ENCODE assay signal across 16 cellular contexts in the genomic region with DNA sequence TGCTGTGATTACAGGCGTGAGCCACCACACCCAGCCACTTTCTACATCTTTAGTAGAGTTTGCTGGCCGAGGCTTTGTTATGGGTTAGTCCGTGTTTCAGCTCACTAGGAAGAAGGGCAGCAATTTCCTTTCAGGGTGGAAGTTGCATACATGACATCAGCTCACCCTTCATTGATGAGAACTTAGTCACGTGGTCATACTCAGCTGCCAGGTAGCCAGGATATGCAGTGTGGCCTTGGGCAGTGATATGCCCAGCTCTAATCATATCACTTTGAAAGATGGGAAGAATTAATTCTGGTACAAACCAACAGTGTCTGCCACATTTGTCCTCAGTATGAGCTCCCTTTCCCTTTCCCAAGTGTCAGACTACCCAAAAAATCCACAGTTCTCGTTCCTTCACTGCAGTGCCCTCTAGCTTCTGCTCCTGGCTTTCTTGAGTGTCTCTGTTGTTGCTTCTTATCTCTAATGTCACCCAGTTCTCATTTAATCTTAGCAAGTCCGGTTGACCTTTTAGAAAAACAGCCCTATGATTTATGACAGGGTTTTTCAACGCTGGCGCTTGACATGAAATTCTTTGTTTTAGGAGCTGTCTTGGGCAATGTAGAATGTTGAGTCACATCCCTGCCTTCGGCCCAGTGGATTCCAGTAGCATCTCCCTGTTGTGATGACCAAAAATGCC.
A peak's percentile ranks its signal among the peaks of the same experiment; 100 is the strongest.
DNase-seq lines count a peak whose midpoint lies in the region; ATAC-seq and TF ChIP-seq lines count a peak whose summit lies in the region.
"Had no signal": no experiment of that assay in that cellular context is flagged by ENCODE, and none has a peak within 500 bp of the region (broad histone marks: within the 10 kb centered on the region; RNA-seq: fewer than 3 reads in every experiment).

No MANE protein-coding gene starts in this region.

- H3K27ac Mint-ChIP-seq in endodermal cell = no peak overlapping the region
- H3K27ac Mint-ChIP-seq in neural progenitor cell = no peak overlapping the region
- H3K27ac Mint-ChIP-seq: activated naive CD4-positive, alpha-beta T cell treated with anti-CD3 and anti-CD28 coated beads, Interleukin-2, amount 50 U/mL, for 72 hours; memory B cell; progenitor cell of endocrine pancreas had no signal

- H3K4me1 Mint-ChIP-seq in endodermal cell = peaks cover 11% of the 10 kb centered on the region
- H3K4me1 Mint-ChIP-seq in neural progenitor cell = no peaks in the 10 kb centered on the region
- H3K4me1 Mint-ChIP-seq: stimulated activated naive CD8-positive, alpha-beta T cell treated with anti-CD3 and anti-CD28 coated beads, Interleukin-15, amount 100 ng/mL, for 72 hours had no signal

- H3K36me3 Mint-ChIP-seq in endodermal cell (ENCODE audit: low read depth) (no peaks in the 10 kb centered on the region), neural progenitor cell (no peaks in the 10 kb centered on the region)
- H3K36me3 Mint-ChIP-seq: activated naive CD4-positive, alpha-beta T cell treated with anti-CD3 and anti-CD28 coated beads, Interleukin-2, amount 50 U/mL, for 72 hours had no signal

- no peak overlapping the region for H3K4me2 ChIP-seq in DND-41 (ENCODE audit: insufficient read depth, low read length)
- no peak overlapping the region for H3K4me2 ChIP-seq in neural progenitor cell

- H3K79me2 ChIP-seq in DND-41 (ENCODE audit: insufficient read depth, low read length) (no peaks in the 10 kb centered on the region), neural progenitor cell (ENCODE audit: low read depth) (no peaks in the 10 kb centered on the region)

- no peak overlapping the region for H3K4me3 ChIP-seq in DND-41 (ENCODE audit: low read depth in 1 of 2, low read length in 2 of 2)
- no peak overlapping the region for H3K4me3 ChIP-seq in endodermal cell (ENCODE audit: low read length)
- no peak overlapping the region for H3K4me3 ChIP-seq in neural progenitor cell

- peaks cover 18% of the 10 kb centered on the region for H3K27me3 Mint-ChIP-seq in endodermal cell (ENCODE audit: insufficient read depth)
- H3K27me3 Mint-ChIP-seq in neural progenitor cell (ENCODE audit: insufficient read depth, low read depth) = peaks cover 6% of the 10 kb centered on the region
- H3K27me3 Mint-ChIP-seq: memory B cell; progenitor cell of endocrine pancreas; stimulated activated naive CD8-positive, alpha-beta T cell treated with anti-CD3 and anti-CD28 coated beads, Interleukin-15, amount 100 ng/mL, for 72 hours had no signal

- 89 to 93% methylated on average over 8 to 9 of the region's 9 CpGs for WGBS in endodermal cell (ENCODE audit: insufficient coverage in 1 of 2, insufficient read length in 1 of 2), 2 experiments

- no peaks in the 10 kb centered on the region for H3K36me3 ChIP-seq in DND-41 (ENCODE audit: insufficient read depth, low read length)
- no peaks in the 10 kb centered on the region for H3K36me3 ChIP-seq in endodermal cell (ENCODE audit: control insufficient read depth, insufficient read depth, low read length)
- no peaks in the 10 kb centered on the region for H3K36me3 ChIP-seq in neural progenitor cell

- H3K9ac ChIP-seq in DND-41 (ENCODE audit: low read depth, low read length) (no peak overlapping the region), endodermal cell (ENCODE audit: extremely low read depth, low read length, poor library complexity, severe bottlenecking) (no peak overlapping the region), neural progenitor cell (no peak overlapping the region)

- H3K4me3 Mint-ChIP-seq in endodermal cell (no peak overlapping the region), neural progenitor cell (no peak overlapping the region)
- H3K4me3 Mint-ChIP-seq: memory B cell; stimulated activated naive CD8-positive, alpha-beta T cell treated with anti-CD3 and anti-CD28 coated beads, Interleukin-15, amount 100 ng/mL, for 72 hours had no signal

- H3K9me3 ChIP-seq in DND-41 (ENCODE audit: insufficient read depth, low read length, severe bottlenecking) (no peaks in the 10 kb centered on the region), endodermal cell (ENCODE audit: control insufficient read depth, low read length) (peaks cover 12% of the 10 kb centered on the region), neural progenitor cell (ENCODE audit: low read depth) (no peaks in the 10 kb centered on the region)

- H2AFZ ChIP-seq in DND-41 (ENCODE audit: low read depth, low read length) = no peak overlapping the region
- no peak overlapping the region for H2AFZ ChIP-seq in neural progenitor cell (replicated peaks)

- H3K9me3 Mint-ChIP-seq in endodermal cell (peaks cover 7% of the 10 kb centered on the region), neural progenitor cell (peaks cover 7% of the 10 kb centered on the region)

- ATAC-seq in DND-41 (ENCODE audit: insufficient read depth, low read depth) (no peak), GM19351 (IDR thresholded peaks at IDR 0.05; ENCODE audit: unreplicated experiment) (no peak)
- ATAC-seq: activated naive CD4-positive, alpha-beta T cell treated with anti-CD3 and anti-CD28 coated beads, Interleukin-2, amount 50 U/mL, for 72 hours; stimulated activated naive CD8-positive, alpha-beta T cell treated with anti-CD3 and anti-CD28 coated beads, Interleukin-15, amount 100 ng/mL, for 72 hours had no signal

- peak; percentile 26 for TF ChIP-seq CTCF in DND-41 (IDR thresholded peaks at IDR 0.05; ENCODE audit: borderline replicate concordance, extremely low read depth, low read length, poor library complexity, severe bottlenecking)
- peak; percentile 70 for TF ChIP-seq CTCF in endodermal cell (conservative IDR thresholded peaks at IDR 0.05)
- peak; percentile 38 for TF ChIP-seq CTCF in neural progenitor cell (IDR thresholded peaks at IDR 0.05)

- DNase-seq in DND-41 (no peak), NCI-H226 (peak; percentile 61), endodermal cell (peak; percentile 55), neural progenitor cell (ENCODE audit: low spot score) (no peak)
- DNase-seq in activated effector memory CD4-positive, alpha-beta T cell treated with Interleukin-2 at 50 U/mL for 16 hours = no peak
- DNase-seq in activated CD4-positive, alpha-beta T cell treated with anti-CD3 and anti-CD28 coated beads for 1 hour = no peak
- DNase-seq in stimulated activated naive CD4-positive, alpha-beta T cell treated with Interleukin-2 at 50 U/mL for 16 hours (lab: John Stamatoyannopoulos, UW) = no peak
- DNase-seq: cortex of kidney; NCI-H1417 treated with DMSO at 0.1 percent for 48 hours; stimulated activated CD4-positive, alpha-beta T cell treated with anti-CD3 and anti-CD28 coated beads, Interleukin-4, amount 100 ng/mL, for 1 hour; stimulated activated naive CD8-positive, alpha-beta T cell treated with anti-CD3 and anti-CD28 coated beads, Interleukin-15, amount 100 ng/mL, for 72 hours; T-helper 1 cell had no signal

- H3K27ac ChIP-seq in DND-41 (ENCODE audit: low read length) (no peak overlapping the region), endodermal cell (ENCODE audit: low read depth, low read length) (no peak overlapping the region), neural progenitor cell (no peak overlapping the region)

- H3K27me3 ChIP-seq in DND-41 (ENCODE audit: insufficient read depth, low read length, poor library complexity) (no peaks in the 10 kb centered on the region), endodermal cell (ENCODE audit: control insufficient read depth, insufficient read depth, low read length, poor library complexity, severe bottlenecking) (no peaks in the 10 kb centered on the region), neural progenitor cell (no peaks in the 10 kb centered on the region)

- H4K20me1 ChIP-seq in DND-41 (ENCODE audit: insufficient read depth, low read length) (no peaks in the 10 kb centered on the region), neural progenitor cell (ENCODE audit: low read depth) (no peaks in the 10 kb centered on the region)

- no peaks in the 10 kb centered on the region for H3F3A ChIP-seq in neural progenitor cell (ENCODE audit: low read depth)

- H3K4me1 ChIP-seq in DND-41 (ENCODE audit: insufficient read depth, low read length) (no peaks in the 10 kb centered on the region), endodermal cell (ENCODE audit: control insufficient read depth, insufficient read depth, low read length) (no peaks in the 10 kb centered on the region), neural progenitor cell (no peaks in the 10 kb centered on the region)

Comparison
In these comparisons a context has a peak if more than half of its experiments do, and no peak if none do; other contexts are left out.
1. DNase-seq: peak in NCI-H226 (single experiment) and endodermal cell (single experiment); none in DND-41 (single experiment), neural progenitor cell (single experiment), activated effector memory CD4-positive, alpha-beta T cell treated with Interleukin-2 at 50 U/mL for 16 hours (single experiment), activated CD4-positive, alpha-beta T cell treated with anti-CD3 and anti-CD28 coated beads for 1 hour (single experiment) and stimulated activated naive CD4-positive, alpha-beta T cell treated with Interleukin-2 at 50 U/mL for 16 hours (single experiment).
2. Peak in every context shown above with its lines, with median percentiles within 50 percentile points of each other: CTCF ChIP-seq.